Comparison of ENCODE assay signal across 34 cellular contexts in the genomic region with DNA sequence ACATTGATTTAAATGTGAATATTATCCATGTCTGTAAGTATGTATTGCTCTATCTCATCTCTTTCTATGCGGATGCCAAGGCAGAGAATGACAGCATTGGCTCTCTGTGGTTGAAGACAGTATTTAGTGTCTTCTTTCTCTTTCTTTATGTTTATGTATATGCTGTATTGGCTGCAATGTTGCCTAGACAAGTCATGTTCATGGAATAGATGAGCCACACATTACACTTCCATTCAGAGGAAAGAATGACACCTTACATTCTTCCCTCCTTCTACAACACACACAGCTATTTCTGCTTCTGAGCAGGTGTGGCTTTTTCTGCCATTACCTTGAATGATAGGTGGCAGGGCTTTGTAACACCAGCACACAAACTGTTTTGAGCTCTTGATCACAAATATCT.
"Had no signal": no experiment of that assay in that cellular context is flagged by ENCODE, and none has a peak within 500 bp of the region (broad histone marks: within the 10 kb centered on the region; RNA-seq: fewer than 3 reads in every experiment).

No MANE protein-coding gene starts in this region.

- H3K9me3 ChIP-seq: adrenal gland, ascending aorta, body of pancreas, breast epithelium had no signal

- FAIRE-seq: astrocyte, bronchial epithelial cell had no signal

- DNase-seq: activated effector memory CD4-positive, alpha-beta T cell treated with anti-CD3 and anti-CD28 coated beads, Interleukin-2, amount 50 U/mL, for 16 hours; activated effector memory CD4-positive, alpha-beta T cell treated with Interleukin-2 at 50 U/mL for 16 hours; activated gamma-delta T cell; activated gamma-delta T cell treated with Interleukin-2 at 50 U/mL for 16 hours; activated naive CD4-positive, alpha-beta T cell; activated naive CD4-positive, alpha-beta T cell treated with anti-CD3 and anti-CD28 coated beads for 36 hours; activated naive CD4-positive, alpha-beta T cell treated with anti-CD3 and anti-CD28 coated beads, Interleukin-2, amount 10 ng/mL, durations not matched to agents 7 days and 5 days; activated naive CD4-positive, alpha-beta T cell treated with anti-CD3 and anti-CD28 coated beads, Interleukin-2, amount 50 U/mL, for 16 hours; activated naive CD4-positive, alpha-beta T cell treated with Interleukin-2 at 50 U/mL for 16 hours; activated naive CD8-positive, alpha-beta T cell treated with anti-CD3 and anti-CD28 coated beads for 36 hours; activated naive CD8-positive, alpha-beta T cell treated with anti-CD3 and anti-CD28 coated beads, Interleukin-2, amount 10 ng/mL, durations not matched to agents 7 days and 5 days; activated naive CD8-positive, alpha-beta T cell treated with anti-CD3 and anti-CD28 coated beads, Interleukin-2, amount 50 U/mL, for 24 hours; activated T-cell treated with anti-CD3 and anti-CD28 coated beads, Interleukin-2, amount 50 U/mL, for 1 hour; activated T-cell treated with anti-CD3 and anti-CD28 coated beads, Interleukin-2, amount 50 U/mL, for 24 hours; activated T-cell treated with anti-CD3 and anti-CD28 coated beads, Interleukin-2, amount 50 U/mL, for 4 hours; activated T-cell treated with anti-CD3 and anti-CD28 coated beads, Interleukin-2, amount 50 U/mL, for 48 hours; activated T-cell treated with anti-CD3 and anti-CD28 coated beads, Interleukin-2, amount 50 U/mL, for 72 hours; adrenal gland; amniotic stem cell; amygdala; anterior cingulate cortex; aorta; body of pancreas; brain microvascular endothelial cell; caudate nucleus; central memory CD4-positive, alpha-beta T cell; cerebellar nuclear complex had no signal

- H3K4me3 ChIP-seq: adrenal gland, ascending aorta, body of pancreas, breast epithelium, cardiac muscle cell had no signal

- H3K27ac ChIP-seq: adrenal gland, ascending aorta, body of pancreas, brain microvascular endothelial cell, breast epithelium, cardiac muscle cell had no signal

- H3K36me3 ChIP-seq: adrenal gland, ascending aorta, brain microvascular endothelial cell, breast epithelium, cardiac muscle cell had no signal

- ATAC-seq: activated naive CD4-positive, alpha-beta T cell treated with anti-CD3 and anti-CD28 coated beads, Interleukin-2, amount 50 U/mL, for 72 hours; activated naive CD8-positive, alpha-beta T cell treated with anti-CD3 and anti-CD28 coated beads, Interleukin-2, amount 50 U/mL, for 24 hours; activated T-cell treated with anti-CD3 and anti-CD28 coated beads, Interleukin-2, amount 50 U/mL, for 4 hours; activated T-cell treated with anti-CD3 and anti-CD28 coated beads, Interleukin-2, amount 50 U/mL, for 72 hours; activated T-helper 17 cell treated with anti-CD3 and anti-CD28 coated beads, Interleukin-2, amount 50 U/mL, for 72 hours; body of pancreas had no signal

- H3K27me3 ChIP-seq: adrenal gland, ascending aorta, body of pancreas, brain microvascular endothelial cell, breast epithelium, cardiac muscle cell had no signal

- H3K4me1 ChIP-seq: adrenal gland, ascending aorta, body of pancreas, breast epithelium had no signal
